Comparison of ENCODE assay signal across 16 cellular contexts in the genomic region with DNA sequence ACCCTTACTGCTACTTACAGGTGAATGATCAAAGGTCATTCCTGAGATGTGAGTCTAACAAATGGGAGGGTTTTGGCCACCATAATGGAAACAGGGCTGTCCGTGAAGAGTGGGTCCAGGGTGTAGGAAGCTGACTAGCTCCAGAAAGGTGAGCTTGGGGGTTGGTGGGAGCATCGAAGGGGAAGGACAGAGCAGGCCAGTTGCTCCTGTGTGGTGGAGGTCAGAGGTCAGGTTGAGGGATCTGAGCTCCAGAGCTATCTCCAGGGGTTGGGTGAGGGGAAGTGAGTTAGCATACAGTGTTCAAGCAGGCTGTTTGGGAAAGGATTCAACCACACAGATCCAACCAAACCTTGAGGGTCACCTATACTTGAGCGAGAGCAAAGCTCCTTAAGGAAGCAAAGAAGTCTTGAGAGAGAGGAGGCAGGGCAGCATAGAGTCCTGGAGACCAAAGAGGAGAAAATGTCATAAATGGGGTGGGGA. TPM values are rescaled to one million over a fixed set of nuclear protein-coding genes. Genes with fewer than 3 reads are reported as not detected.
"Had no signal": no experiment of that assay in that cellular context is flagged by ENCODE, and none has a peak within 500 bp of the region (broad histone marks: within the 10 kb centered on the region; RNA-seq: fewer than 3 reads in every experiment).

No MANE protein-coding gene starts in this region.

- H3K4me1 ChIP-seq: lower lobe of right lung, upper lobe of left lung had no signal

- H3K36me3 ChIP-seq: lower lobe of right lung, upper lobe of left lung had no signal

- H3K36me3 Mint-ChIP-seq: activated CD4-positive, alpha-beta memory T cell treated with anti-CD3 and anti-CD28 coated beads for 36 hours; natural killer cell treated with Interleukin-12 subunit alpha and Interleukin-12 subunit beta and Interleukin-15 and Interleukin-18, amount 100 ng/mL, for 72 hours had no signal

- H3K9me3 ChIP-seq: lower lobe of right lung, upper lobe of left lung had no signal

- H3K27ac Mint-ChIP-seq: activated B cell treated with CpG ODN at 0.5 μM for 24 hours; activated CD4-positive, alpha-beta memory T cell treated with anti-CD3 and anti-CD28 coated beads for 36 hours; activated naive CD4-positive, alpha-beta T cell treated with anti-CD3 and anti-CD28 coated beads for 36 hours; activated T-helper 2 cell treated with anti-CD3 and anti-CD28 coated beads, Interferon-gamma antibody, Interleukin-2, Interleukin-4, amounts not matched to agents 10 μg/mL and 5 μg/mL and 100 μg/mL, durations not matched to agents 14 hours and 24 hours and 36 hours; dendritic cell treated with granulocyte-macrophage colony-stimulating factor and Interleukin-4, amounts not matched to agents 40 ng/mL and 50 ng/mL, for 4 days; natural killer cell treated with Interleukin-12 subunit alpha and Interleukin-12 subunit beta and Interleukin-15 and Interleukin-18, amount 100 ng/mL, for 72 hours; stimulated activated naive CD8-positive, alpha-beta T cell treated with anti-CD3 and anti-CD28 coated beads, Interleukin-15, Interleukin-2, amounts not matched to agents 100 ng/mL and 50 ng/mL, for 24 hours; T-helper 2 cell treated with Interferon-gamma antibody and Interleukin-4, amounts not matched to agents 5 μg/mL and 100 μg/mL, for 36 hours had no signal

- H3K27me3 Mint-ChIP-seq: activated B cell treated with CpG ODN at 0.5 μM for 24 hours; activated CD4-positive, alpha-beta memory T cell treated with anti-CD3 and anti-CD28 coated beads for 36 hours; dendritic cell treated with granulocyte-macrophage colony-stimulating factor and Interleukin-4, amounts not matched to agents 40 ng/mL and 50 ng/mL, for 4 days; natural killer cell treated with Interleukin-12 subunit alpha and Interleukin-12 subunit beta and Interleukin-15 and Interleukin-18, amount 100 ng/mL, for 72 hours; stimulated activated naive CD8-positive, alpha-beta T cell treated with anti-CD3 and anti-CD28 coated beads, Interleukin-15, Interleukin-2, amounts not matched to agents 100 ng/mL and 50 ng/mL, for 24 hours had no signal

- H3K27ac ChIP-seq: lower lobe of right lung, upper lobe of left lung had no signal

- H3K4me3 Mint-ChIP-seq: activated B cell treated with CpG ODN at 0.5 μM for 24 hours; activated CD4-positive, alpha-beta memory T cell treated with anti-CD3 and anti-CD28 coated beads for 36 hours; activated naive CD4-positive, alpha-beta T cell treated with anti-CD3 and anti-CD28 coated beads for 36 hours; dendritic cell treated with granulocyte-macrophage colony-stimulating factor and Interleukin-4, amounts not matched to agents 40 ng/mL and 50 ng/mL, for 4 days; natural killer cell treated with Interleukin-12 subunit alpha and Interleukin-12 subunit beta and Interleukin-15 and Interleukin-18, amount 100 ng/mL, for 72 hours; stimulated activated naive CD8-positive, alpha-beta T cell treated with anti-CD3 and anti-CD28 coated beads, Interleukin-15, Interleukin-2, amounts not matched to agents 100 ng/mL and 50 ng/mL, for 24 hours; T-helper 2 cell treated with Interferon-gamma antibody and Interleukin-4, amounts not matched to agents 5 μg/mL and 100 μg/mL, for 36 hours had no signal

- H3K9me3 Mint-ChIP-seq: activated B cell treated with CpG ODN at 0.5 μM for 24 hours; activated CD4-positive, alpha-beta memory T cell treated with anti-CD3 and anti-CD28 coated beads for 36 hours; activated naive CD4-positive, alpha-beta T cell treated with anti-CD3 and anti-CD28 coated beads for 36 hours; activated T-helper 2 cell treated with anti-CD3 and anti-CD28 coated beads, Interferon-gamma antibody, Interleukin-2, Interleukin-4, amounts not matched to agents 10 μg/mL and 5 μg/mL and 100 μg/mL, durations not matched to agents 14 hours and 24 hours and 36 hours; dendritic cell treated with granulocyte-macrophage colony-stimulating factor and Interleukin-4, amounts not matched to agents 40 ng/mL and 50 ng/mL, for 4 days; natural killer cell treated with Interleukin-12 subunit alpha and Interleukin-12 subunit beta and Interleukin-15 and Interleukin-18, amount 100 ng/mL, for 72 hours; stimulated activated naive CD8-positive, alpha-beta T cell treated with anti-CD3 and anti-CD28 coated beads, Interleukin-15, Interleukin-2, amounts not matched to agents 100 ng/mL and 50 ng/mL, for 24 hours; T-helper 2 cell treated with Interferon-gamma antibody and Interleukin-4, amounts not matched to agents 5 μg/mL and 100 μg/mL, for 36 hours had no signal

- H3K4me3 ChIP-seq: lower lobe of right lung, upper lobe of left lung had no signal

- H3K27me3 ChIP-seq: upper lobe of left lung had no signal

- ATAC-seq: left cardiac atrium; natural killer cell treated with Interleukin-12 subunit alpha and Interleukin-12 subunit beta and Interleukin-15 and Interleukin-18, amount 100 ng/mL, for 72 hours had no signal

- DNase-seq: activated B cell treated with CpG ODN at 0.5 μM for 24 hours; activated CD4-positive, alpha-beta memory T cell treated with anti-CD3 and anti-CD28 coated beads for 36 hours; activated CD4-positive, alpha-beta T cell treated with anti-CD3 and anti-CD28 coated beads for 4 hours; activated naive CD4-positive, alpha-beta T cell treated with anti-CD3 and anti-CD28 coated beads for 36 hours; cerebellar nuclear complex; effector CD8-positive, alpha-beta T cell; left cardiac atrium; lower lobe of right lung; occipital lobe; upper lobe of left lung had no signal

RNA-seq across cellular contexts. Expression of gene GLDC, which starts 18.7 kb away (rescaled TPM):
- total RNA-seq: bronchial epithelial cell had no signal
